8 cellular contexts compared by ENCODE assay signal in the genomic region with DNA sequence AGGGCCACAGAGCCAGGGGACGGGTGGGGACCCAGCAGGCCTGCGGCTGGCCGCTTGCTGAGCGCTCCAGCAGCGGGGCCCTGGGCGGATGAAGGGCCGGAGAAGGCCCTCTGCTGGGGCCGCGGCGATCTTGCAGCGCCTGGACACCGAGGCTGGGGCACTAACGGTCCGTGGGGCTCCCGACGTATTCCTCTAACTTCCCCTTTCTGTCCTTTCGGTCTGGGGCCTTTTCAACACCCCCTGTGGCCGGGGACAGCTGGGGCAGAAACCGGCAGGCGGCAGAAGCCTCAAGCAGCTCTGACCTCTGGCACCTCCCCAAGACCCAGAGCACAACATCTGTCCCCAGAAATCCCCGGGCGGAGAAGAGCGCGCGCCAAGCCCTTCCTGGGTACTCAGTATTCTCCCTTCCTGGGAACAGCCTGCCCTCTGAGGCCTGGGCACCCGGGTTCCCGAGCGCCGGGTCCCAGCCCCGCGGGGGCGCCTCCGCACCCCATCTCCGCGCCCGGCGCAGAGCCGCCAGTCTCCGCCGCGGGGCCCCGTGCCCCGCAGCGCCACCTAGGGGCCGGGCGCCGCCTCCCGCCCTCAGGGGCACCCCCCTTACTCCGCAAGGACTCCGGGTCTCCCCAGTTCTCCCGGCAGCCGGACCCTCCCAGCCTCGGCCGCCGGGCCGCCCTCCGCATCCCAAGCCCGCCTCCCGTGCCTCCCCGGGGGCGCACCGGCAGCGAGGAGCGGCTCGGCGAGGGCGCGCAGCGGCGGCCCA. TPM values are rescaled to one million over a fixed set of nuclear protein-coding genes. Genes with fewer than 3 reads are reported as not detected.
A peak's percentile ranks its signal among the peaks of the same experiment; 100 is the strongest.
DNase-seq lines count a peak whose midpoint lies in the region; ATAC-seq and TF ChIP-seq lines count a peak whose summit lies in the region.

No MANE protein-coding gene starts in this region.

- H3K4me1 ChIP-seq in HUES64 (ENCODE audit: insufficient read depth, low read length) (peaks cover 32% of the 10 kb centered on the region), SK-N-SH (ENCODE audit: control insufficient read depth in 1 of 2, insufficient read depth in 2 of 2, low read depth in 1 of 2, low read length in 1 of 2) (peaks cover 19 to 20% of the 10 kb centered on the region in 2 experiments), tibial artery (peaks cover 0 to 41% (median 22%) of the 10 kb centered on the region in 4 donors)

- peaks cover 0 to 4% of the 10 kb centered on the region in 2 donors for H3K36me3 Mint-ChIP-seq in activated naive CD4-positive, alpha-beta T cell treated with anti-CD3 and anti-CD28 coated beads, Interleukin-2, amount 50 U/mL, for 72 hours

- peak overlapping the region; percentile 82 for H3K4me3 ChIP-seq in HUES64 (ENCODE audit: low read length)
- peak overlapping the region; percentile 80 to 93 for H3K4me3 ChIP-seq in SK-N-SH (ENCODE audit: low read depth in 2 of 2, low read length in 1 of 2)
- peak overlapping the region; percentile 83 to 84 for H3K4me3 ChIP-seq in tibial artery

- TF ChIP-seq EP300 in SK-N-SH (IDR thresholded peaks at IDR 0.05; ENCODE audit: borderline replicate concordance in 1 of 2, low read depth in 1 of 2, low read length in 1 of 2): no peak

- no peaks in the 10 kb centered on the region for H3K9me2 ChIP-seq in SK-N-SH

- H2AFZ ChIP-seq in SK-N-SH (ENCODE audit: low read depth): peak overlapping the region; percentile 99

- H3K9me3 ChIP-seq in HUES64 (ENCODE audit: insufficient read depth, low read depth, low read length) (no peaks in the 10 kb centered on the region), SK-N-SH (no peaks in the 10 kb centered on the region), tibial artery (no peaks in the 10 kb centered on the region)

- peaks cover 7% of the 10 kb centered on the region for H3F3A ChIP-seq in SK-N-SH (replicated peaks; ENCODE audit: insufficient read depth)

- CTCF ChIA-PET in SK-N-SH (lab: Yijun Ruan, JAX): interaction anchor here (0.6 to 9.0 kb wide), 45 partner anchors 9 to 734 kb away, joined by 3 to 112 read pairs (median 4); no protein-coding TSS in a partner anchor

- peak overlapping the region; percentile 95 for H3K4me2 ChIP-seq in SK-N-SH

- TF ChIP-seq CTCF in SK-N-SH (IDR thresholded peaks at IDR 0.05) (peak; percentile 76), omental fat pad (IDR thresholded peaks at IDR 0.05) (peak in 1 of 3 donors; percentile 83), tibial artery (IDR thresholded peaks at IDR 0.05) (peak; percentile 60 to 73)

- no peaks in the 10 kb centered on the region for H3K9me3 Mint-ChIP-seq in activated naive CD4-positive, alpha-beta T cell treated with anti-CD3 and anti-CD28 coated beads, Interleukin-2, amount 50 U/mL, for 72 hours

- under 1% methylated on average over 70 of the region's 70 CpGs for WGBS in HUES64
- 0% methylated on average over 15 of the region's 70 CpGs for WGBS in SK-N-SH (ENCODE audit: low lambda C conversion rate)

- H3K9ac ChIP-seq in HUES64 (ENCODE audit: low read depth, low read length) (peak overlapping the region; percentile 80), SK-N-SH (peak overlapping the region; percentile 72)

- peak; percentile 66 for TF ChIP-seq RAD21 in SK-N-SH (IDR thresholded peaks at IDR 0.05; ENCODE audit: low read length)

- DNase-seq in DMS 273 treated with DMSO at 0.1 percent for 48 hours (lab: John Stamatoyannopoulos, UW) (peak; percentile 23), SK-N-SH (peak; percentile 91), head of caudate nucleus (peak; percentile 57 to 92 (median 81)), omental fat pad (ENCODE audit: low spot score) (no peak), tibial artery (peak; percentile 77 to 87)
- DNase-seq in activated naive CD4-positive, alpha-beta T cell treated with anti-CD3 and anti-CD28 coated beads, Interleukin-2, amount 50 U/mL, for 72 hours (ENCODE audit: low spot score in 2 of 2): peak; percentile 77 to 84

- H3K27ac ChIP-seq in HUES64 (ENCODE audit: low read depth, low read length) (no peak overlapping the region), SK-N-SH (ENCODE audit: low read depth in 2 of 2, low read length in 1 of 2) (peak overlapping the region; percentile 73 to 81), tibial artery (peak overlapping the region; percentile 78 to 84)

- intact Hi-C loops in head of caudate nucleus (cut with DNase I) (loop anchor here (5.0 to 10.0 kb wide), 4 partner anchors 92 to 548 kb away; no protein-coding TSS in a partner anchor), tibial artery (cut with DNase I; ENCODE audit: low total_unique reads) (loop anchor here (5.0 kb wide), 1 partner anchor 224 kb away; no protein-coding TSS in a partner anchor)

- POLR2A ChIA-PET in SK-N-SH (lab: Yijun Ruan, JAX): interaction anchor here (1.5 kb wide), 1 partner anchor 10 kb away, joined by 3 read pairs; no protein-coding TSS in a partner anchor

- H3K27ac Mint-ChIP-seq in activated naive CD4-positive, alpha-beta T cell treated with anti-CD3 and anti-CD28 coated beads, Interleukin-2, amount 50 U/mL, for 72 hours: peak overlapping the region in 1 of 2 donors; percentile 87

- no peaks in the 10 kb centered on the region for H3K36me3 ChIP-seq in HUES64 (ENCODE audit: insufficient read depth, low read length)
- H3K36me3 ChIP-seq in SK-N-SH (replicated peaks in 1 of 2; ENCODE audit: control insufficient read depth in 1 of 2, insufficient read depth in 2 of 2, low read length in 1 of 2): no peaks in the 10 kb centered on the region
- no peaks in the 10 kb centered on the region for H3K36me3 ChIP-seq in tibial artery

- peaks cover 9% of the 10 kb centered on the region for H4K20me1 ChIP-seq in SK-N-SH (ENCODE audit: insufficient read depth)

- ATAC-seq in GM21526 (IDR thresholded peaks at IDR 0.05; ENCODE audit: low FRiP score, unreplicated experiment) (peak; percentile 63), omental fat pad (ENCODE audit: low FRiP score) (peak; percentile 85)
- ATAC-seq in activated naive CD4-positive, alpha-beta T cell treated with anti-CD3 and anti-CD28 coated beads, Interleukin-2, amount 50 U/mL, for 72 hours: peak; percentile 76 to 81

- peaks cover 41% of the 10 kb centered on the region for H3K79me2 ChIP-seq in SK-N-SH (ENCODE audit: insufficient read depth)

- H3K27me3 ChIP-seq in HUES64 (ENCODE audit: insufficient read depth, low read length) (peaks cover 21% of the 10 kb centered on the region), SK-N-SH (ENCODE audit: insufficient read depth) (no peaks in the 10 kb centered on the region), tibial artery (no peaks in the 10 kb centered on the region)

TF ChIP-seq in SK-N-SH, 30 proteins besides CTCF, POLR2A, EP300 and RAD21:
- TF ChIP-seq TAF1 (IDR thresholded peaks at IDR 0.05; ENCODE audit: borderline replicate concordance, low read depth, low read length) (no peak), TCF12 (IDR thresholded peaks at IDR 0.05) (no peak), FOXM1 (IDR thresholded peaks at IDR 0.05; ENCODE audit: low read depth) (0 out of 2 replicates have a peak, but pooled peaks have one; percentile 18), EZH2phosphoT487 (IDR thresholded peaks at IDR 0.05; ENCODE audit: borderline replicate concordance, low read depth) (no peak), FOXJ3 (CRISPR knock-in tag; IDR thresholded peaks at IDR 0.05) (no peak), ELF1 (IDR thresholded peaks at IDR 0.05) (no peak), SIN3A (IDR thresholded peaks at IDR 0.05; ENCODE audit: borderline replicate concordance, low read depth, low read length) (no peak), SMC3 (IDR thresholded peaks at IDR 0.05; ENCODE audit: low read depth, low read length) (peak; percentile 63), TEAD4 (IDR thresholded peaks at IDR 0.05; ENCODE audit: borderline replicate concordance, insufficient read depth) (no peak), NFIC (IDR thresholded peaks at IDR 0.05; ENCODE audit: borderline replicate concordance) (peak; percentile 7; the same call in 1 of the 2 replicates), GABPA (IDR thresholded peaks at IDR 0.05; ENCODE audit: low read depth) (no peak), YY1 (IDR thresholded peaks at IDR 0.05; ENCODE audit: low read depth) (no peak), MEF2A (IDR thresholded peaks at IDR 0.05; ENCODE audit: borderline replicate concordance, low read depth) (no peak), POLR2AphosphoS5 (IDR thresholded peaks at IDR 0.05; ENCODE audit: low read depth, low read length) (no peak), JUND (IDR thresholded peaks at IDR 0.05) (no peak)
- TF ChIP-seq, protein P1, sequence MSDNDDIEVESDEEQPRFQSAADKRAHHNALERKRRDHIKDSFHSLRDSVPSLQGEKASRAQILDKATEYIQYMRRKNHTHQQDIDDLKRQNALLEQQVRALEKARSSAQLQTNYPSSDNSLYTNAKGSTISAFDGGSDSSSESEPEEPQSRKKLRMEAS (IDR thresholded peaks at IDR 0.05; ENCODE audit: low read depth): 0 out of 2 replicates have a peak, but pooled peaks have one; percentile 22
- TF ChIP-seq, protein P2, sequence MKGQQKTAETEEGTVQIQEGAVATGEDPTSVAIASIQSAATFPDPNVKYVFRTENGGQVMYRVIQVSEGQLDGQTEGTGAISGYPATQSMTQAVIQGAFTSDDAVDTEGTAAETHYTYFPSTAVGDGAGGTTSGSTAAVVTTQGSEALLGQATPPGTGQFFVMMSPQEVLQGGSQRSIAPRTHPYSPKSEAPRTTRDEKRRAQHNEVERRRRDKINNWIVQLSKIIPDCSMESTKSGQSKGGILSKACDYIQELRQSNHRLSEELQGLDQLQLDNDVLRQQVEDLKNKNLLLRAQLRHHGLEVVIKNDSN (IDR thresholded peaks at IDR 0.05; ENCODE audit: borderline replicate concordance, low read depth): no peak
- TF ChIP-seq, protein P3, sequence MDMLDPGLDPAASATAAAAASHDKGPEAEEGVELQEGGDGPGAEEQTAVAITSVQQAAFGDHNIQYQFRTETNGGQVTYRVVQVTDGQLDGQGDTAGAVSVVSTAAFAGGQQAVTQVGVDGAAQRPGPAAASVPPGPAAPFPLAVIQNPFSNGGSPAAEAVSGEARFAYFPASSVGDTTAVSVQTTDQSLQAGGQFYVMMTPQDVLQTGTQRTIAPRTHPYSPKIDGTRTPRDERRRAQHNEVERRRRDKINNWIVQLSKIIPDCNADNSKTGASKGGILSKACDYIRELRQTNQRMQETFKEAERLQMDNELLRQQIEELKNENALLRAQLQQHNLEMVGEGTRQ (IDR thresholded peaks at IDR 0.05; ENCODE audit: borderline replicate concordance, low read depth, low read length): no peak

RNA-seq across cellular contexts. Expression of a gene that starts 0.6 kb away (rescaled TPM):
- 12.1 TPM for polyA plus RNA-seq in HUES64 (2013, experiment 1 of 2)
- 7.1 TPM for polyA plus RNA-seq in HUES64 (2013, experiment 2 of 2)
- polyA plus RNA-seq in SK-N-SH (2012; rRNA removed): 12.1 and 19.7 TPM in 2 replicates
- polyA plus RNA-seq in SK-N-SH (2012; cell fraction: cytosol; rRNA removed): 7.2 and 12.6 TPM in 2 replicates
- 15.6 and 18.2 TPM in 2 replicates for polyA plus RNA-seq in SK-N-SH (2012; cell fraction: nucleus; rRNA removed)
- 1 to 10 TPM; 3.2 to 3.9 TPM for total RNA-seq in activated naive CD4-positive, alpha-beta T cell treated with anti-CD3 and anti-CD28 coated beads, Interleukin-2, amount 50 U/mL, for 72 hours
- total RNA-seq in omental fat pad: 10 to 100 TPM; 12.3 to 21.8 (median 14.8) TPM
